Comparison of ENCODE assay signal across 1 cellular context in the genomic region with DNA sequence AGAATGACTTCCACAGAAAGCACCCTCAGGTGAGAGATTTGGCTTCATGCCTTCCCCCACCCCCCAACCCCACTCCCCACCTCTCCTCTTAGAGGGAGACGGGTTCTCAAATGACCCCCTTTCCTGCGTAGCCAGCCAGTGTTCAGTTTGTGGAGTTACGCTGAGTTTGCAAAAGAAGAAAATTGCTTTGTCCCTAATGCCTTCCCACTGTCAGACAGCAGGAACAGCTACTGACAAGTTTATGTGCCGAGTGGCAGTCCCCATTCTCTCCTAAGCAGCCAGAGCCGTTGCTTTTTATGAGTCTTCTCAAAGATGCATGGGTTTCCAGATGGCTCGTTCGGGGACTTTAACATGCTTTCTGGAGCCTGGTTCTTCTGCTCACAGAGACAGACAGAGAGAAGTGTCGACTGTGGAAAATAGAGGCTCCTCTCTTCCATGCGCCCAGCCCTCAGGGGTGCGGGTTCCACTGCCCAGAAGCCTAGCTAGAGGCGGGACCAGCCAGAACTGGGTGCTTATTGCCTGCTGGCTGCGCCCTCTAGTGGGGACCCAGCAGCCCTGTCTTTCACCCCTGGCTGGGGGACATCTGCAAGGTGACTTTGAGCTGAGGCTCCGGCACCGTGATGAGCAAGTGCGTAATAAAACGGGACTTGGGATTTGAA.
TF ChIP-seq lines count a peak whose summit lies in the region.

No MANE protein-coding gene starts in this region.

TF ChIP-seq in GM23338, 12 proteins besides CTCF, POLR2A, EP300 and RAD21 (continued from another document):
- TF ChIP-seq ZNF462 (CRISPR knock-in tag; IDR thresholded peaks at IDR 0.05) (no peak), ZNF331 (CRISPR knock-in tag; IDR thresholded peaks at IDR 0.05; ENCODE audit: low read depth) (no peak), EZH2 (IDR thresholded peaks at IDR 0.05; ENCODE audit: low read depth, unreplicated experiment) (no peak), EZH2phosphoT487 (IDR thresholded peaks at IDR 0.05; ENCODE audit: unreplicated experiment) (no peak)
- TF ChIP-seq, protein P1, sequence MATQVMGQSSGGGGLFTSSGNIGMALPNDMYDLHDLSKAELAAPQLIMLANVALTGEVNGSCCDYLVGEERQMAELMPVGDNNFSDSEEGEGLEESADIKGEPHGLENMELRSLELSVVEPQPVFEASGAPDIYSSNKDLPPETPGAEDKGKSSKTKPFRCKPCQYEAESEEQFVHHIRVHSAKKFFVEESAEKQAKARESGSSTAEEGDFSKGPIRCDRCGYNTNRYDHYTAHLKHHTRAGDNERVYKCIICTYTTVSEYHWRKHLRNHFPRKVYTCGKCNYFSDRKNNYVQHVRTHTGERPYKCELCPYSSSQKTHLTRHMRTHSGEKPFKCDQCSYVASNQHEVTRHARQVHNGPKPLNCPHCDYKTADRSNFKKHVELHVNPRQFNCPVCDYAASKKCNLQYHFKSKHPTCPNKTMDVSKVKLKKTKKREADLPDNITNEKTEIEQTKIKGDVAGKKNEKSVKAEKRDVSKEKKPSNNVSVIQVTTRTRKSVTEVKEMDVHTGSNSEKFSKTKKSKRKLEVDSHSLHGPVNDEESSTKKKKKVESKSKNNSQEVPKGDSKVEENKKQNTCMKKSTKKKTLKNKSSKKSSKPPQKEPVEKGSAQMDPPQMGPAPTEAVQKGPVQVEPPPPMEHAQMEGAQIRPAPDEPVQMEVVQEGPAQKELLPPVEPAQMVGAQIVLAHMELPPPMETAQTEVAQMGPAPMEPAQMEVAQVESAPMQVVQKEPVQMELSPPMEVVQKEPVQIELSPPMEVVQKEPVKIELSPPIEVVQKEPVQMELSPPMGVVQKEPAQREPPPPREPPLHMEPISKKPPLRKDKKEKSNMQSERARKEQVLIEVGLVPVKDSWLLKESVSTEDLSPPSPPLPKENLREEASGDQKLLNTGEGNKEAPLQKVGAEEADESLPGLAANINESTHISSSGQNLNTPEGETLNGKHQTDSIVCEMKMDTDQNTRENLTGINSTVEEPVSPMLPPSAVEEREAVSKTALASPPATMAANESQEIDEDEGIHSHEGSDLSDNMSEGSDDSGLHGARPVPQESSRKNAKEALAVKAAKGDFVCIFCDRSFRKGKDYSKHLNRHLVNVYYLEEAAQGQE (IDR thresholded peaks at IDR 0.05; ENCODE audit: unreplicated experiment) = no peak
